In genomic region chr2:24830351-24830750, GRCh38 we compare ENCODE assay signal across 11 cellular contexts. TPM values are rescaled to one million over a fixed set of nuclear protein-coding genes. Genes with fewer than 3 reads are reported as not detected.
DNase-seq lines count a peak whose midpoint lies in the region; ATAC-seq and TF ChIP-seq lines count a peak whose summit lies in the region.
"Had no signal": no experiment of that assay in that cellular context is flagged by ENCODE, and none has a peak within 500 bp of the region (broad histone marks: within the 10 kb centered on the region; RNA-seq: fewer than 3 reads in every experiment).

No MANE protein-coding gene starts in this region.

- no peak overlapping the region for H3K27ac ChIP-seq in WERI-Rb-1
- H3K27ac ChIP-seq in body of pancreas, result no peak overlapping the region

- peaks cover 12% of the 10 kb centered on the region for H3K4me1 ChIP-seq in body of pancreas

- TF ChIP-seq POLR2A in body of pancreas (IDR thresholded peaks at IDR 0.05), result no peak

- peak; percentile 70 for DNase-seq in 8988T
- DNase-seq in EH (ENCODE audit: low read depth), result peak; percentile 44
- DNase-seq in WERI-Rb-1, result no peak
- peak; percentile 59 for DNase-seq in iPS-NIHi7 (ENCODE audit: extremely low spot score)
- DNase-seq in NCI-H187 treated with DMSO at 0.1 percent for 48 hours (lab: John Stamatoyannopoulos, UW), result no peak
- no peak for DNase-seq in body of pancreas
- DNase-seq in epidermal melanocyte (ENCODE audit: insufficient read length, low spot score), result no peak
- DNase-seq: activated CD4-positive, alpha-beta T cell treated with anti-CD3 and anti-CD28 coated beads for 1 hour; naive B cell had no signal

- WGBS in body of pancreas, 2 donors, result 92% methylated on average over 2 to 5 of the region's 5 CpGs

- H3K36me3 ChIP-seq in WERI-Rb-1 (peaks cover 63% of the 10 kb centered on the region), body of pancreas (replicated peaks in 1 of 2; ENCODE audit: insufficient read depth in 1 of 2, low read depth in 2 of 2) (no peaks in the 10 kb centered on the region)

- ATAC-seq in HG03460 (IDR thresholded peaks at IDR 0.05; ENCODE audit: unreplicated experiment), result no peak
- ATAC-seq in body of pancreas, result no peak
- ATAC-seq: Right ventricle myocardium inferior had no signal

- H3K4me3 ChIP-seq in WERI-Rb-1 (ENCODE audit: low read depth, low read length) (no peak overlapping the region), body of pancreas (no peak overlapping the region)

- H3K27me3 ChIP-seq in WERI-Rb-1 (ENCODE audit: insufficient read depth, low read depth, severe bottlenecking), result no peaks in the 10 kb centered on the region
- H3K27me3 ChIP-seq in body of pancreas, result no peaks in the 10 kb centered on the region

- TF ChIP-seq CTCF in WERI-Rb-1 (IDR thresholded peaks at IDR 0.05; ENCODE audit: low read depth, low read length) (peak; percentile 46), body of pancreas (IDR thresholded peaks at IDR 0.05) (no peak)

- no peaks in the 10 kb centered on the region for H3K9me3 ChIP-seq in WERI-Rb-1 (ENCODE audit: severe bottlenecking)
- H3K9me3 ChIP-seq in body of pancreas, result no peaks in the 10 kb centered on the region

- intact Hi-C loops in body of pancreas (cut with DNase I), result no loop called here

RNA-seq across cellular contexts. Expression of gene CENPO, which starts 37.1 kb away (rescaled TPM):
- total RNA-seq in body of pancreas, result 1 to 10 TPM; 2.0 to 2.6 TPM

RNA-seq across cellular contexts. Expression of gene PTRHD1, which starts 37.2 kb away (rescaled TPM):
- 10 to 100 TPM; 13.7 to 15.5 TPM for total RNA-seq in body of pancreas

Comparison
In these comparisons a context has a peak if more than half of its experiments do, and no peak if none do; other contexts are left out.
1. DNase-seq: peak in 8988T (single experiment), EH (single experiment) and iPS-NIHi7 (single experiment); none in WERI-Rb-1 (single experiment), NCI-H187 treated with DMSO at 0.1 percent for 48 hours (single experiment), body of pancreas (0 of 4) and epidermal melanocyte (single experiment).